10 cellular contexts compared by ENCODE assay signal in the genomic region with DNA sequence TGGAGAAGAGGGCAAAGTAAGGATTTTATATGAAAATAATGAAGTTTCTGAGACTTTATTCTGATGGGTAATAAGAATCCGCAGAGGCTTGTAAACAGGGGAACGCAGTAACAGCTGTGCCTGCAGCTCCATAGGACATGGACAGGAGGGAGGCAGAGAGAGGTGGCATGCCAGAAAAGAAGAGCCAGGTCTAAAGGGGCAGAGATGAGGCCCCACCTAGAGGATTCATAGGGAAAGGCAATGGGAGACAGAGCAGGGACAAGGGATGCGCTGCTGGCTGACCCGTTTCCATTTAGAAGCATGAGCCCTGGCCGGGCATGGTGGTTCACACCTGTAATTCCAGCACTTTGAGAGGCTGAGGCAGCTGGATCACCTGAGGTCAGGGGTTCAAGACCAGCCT.
DNase-seq lines count a peak whose midpoint lies in the region; ATAC-seq, FAIRE-seq and TF ChIP-seq lines count a peak whose summit lies in the region.
"Had no signal": no experiment of that assay in that cellular context is flagged by ENCODE, and none has a peak within 500 bp of the region (broad histone marks: within the 10 kb centered on the region; RNA-seq: fewer than 3 reads in every experiment).

No MANE protein-coding gene starts in this region.

- FAIRE-seq in GM12878 (lab: Jason Lieb, UNC): no peak
- FAIRE-seq: RCC 7860 had no signal

- no TSS peak for BruUV-seq in GM12878 (replicated peaks; lab: Mats Ljungman, UMichigan)

- H3K4me1 ChIP-seq in GM12878 (ENCODE audit: control insufficient read depth, insufficient read depth, low read length): no peaks in the 10 kb centered on the region
- no peaks in the 10 kb centered on the region for H3K4me1 ChIP-seq in left lung

- H4K20me1 ChIP-seq in GM12878 (ENCODE audit: control insufficient read depth, insufficient read depth): no peaks in the 10 kb centered on the region

- POLR2A ChIA-PET in GM12878 (lab: Charles Lee): no interaction called here

- TF ChIP-seq RAD21 in GM12878 (IDR thresholded peaks at IDR 0.05; ENCODE audit: insufficient read depth, low read depth, low read length): peak; percentile 16; the same call in 1 of the 2 replicates

- H3K79me2 ChIP-seq in GM12878 (ENCODE audit: control insufficient read depth, insufficient read depth, low read length): no peaks in the 10 kb centered on the region

- CTCF ChIA-PET in GM12878 (lab: Yijun Ruan, JAX): no interaction called here

- TF ChIP-seq EP300 in GM12878 (IDR thresholded peaks at IDR 0.05; ENCODE audit: borderline replicate concordance in 1 of 2, control insufficient read depth in 1 of 2, low read depth in 2 of 2, low read length in 2 of 2): no peak

- no peak for TF ChIP-seq CTCF in GM12878 (IDR thresholded peaks at IDR 0.05 in 2 of 3, conservative IDR thresholded peaks at IDR 0.05 in 1 of 3; ENCODE audit: control insufficient read depth in 2 of 3, extremely low read depth in 1 of 3, insufficient read depth in 1 of 3, low read depth in 3 of 3, low read length in 3 of 3)
- no peak for TF ChIP-seq CTCF in left lung (IDR thresholded peaks at IDR 0.05)

- H3K4me3 ChIP-seq in GM12878 (no peak overlapping the region), left lung (no peak overlapping the region)

- H3K9me3 ChIP-seq in GM12878 (replicated peaks; ENCODE audit: control insufficient read depth, insufficient read depth, low read length): no peaks in the 10 kb centered on the region; the same call in 2 of the 3 replicates
- peaks cover 0 to 4% of the 10 kb centered on the region in 2 donors for H3K9me3 ChIP-seq in left lung

- no peak overlapping the region for H3K9ac ChIP-seq in GM12878 (ENCODE audit: control insufficient read depth, insufficient read depth, low read length)

- TF ChIP-seq POLR2A in GM12878 (IDR thresholded peaks at IDR 0.05; ENCODE audit: low read depth, low read length): no peak

- DNase-seq in DMS 273 (lab: John Stamatoyannopoulos, UW; ENCODE audit: unreplicated experiment): peak; percentile 41
- DNase-seq in NCI-H1092 treated with DMSO at 0.1 percent for 48 hours (lab: John Stamatoyannopoulos, UW): peak; percentile 66
- DNase-seq in GM12878 (ENCODE audit: low read depth, low spot score): no peak
- DNase-seq in left lung: no peak
- DNase-seq in HT-29 (ENCODE audit: low spot score): no peak
- DNase-seq in NCI-H446 treated with DMSO at 0.1 percent for 48 hours (lab: John Stamatoyannopoulos, UW): no peak
- DNase-seq: activated CD8-positive, alpha-beta memory T cell treated with anti-CD3 and anti-CD28 coated beads, Interleukin-2, amount 10 ng/mL, durations not matched to agents 7 days and 5 days had no signal

- H3K27me3 ChIP-seq in GM12878 (replicated peaks in 1 of 2; ENCODE audit: control insufficient read depth in 2 of 2, insufficient read depth in 2 of 2, low read length in 1 of 2): no peaks in the 10 kb centered on the region
- H3K27me3 ChIP-seq in left lung: no peaks in the 10 kb centered on the region

- in situ Hi-C loops in GM12878 (cut with MboI): no loop called here

- SMC1A ChIA-PET in GM12878 (lab: Charles Lee; ENCODE audit: uncharacterized antibody, unreplicated experiment): no interaction called here

- no peaks in the 10 kb centered on the region for H3K36me3 ChIP-seq in GM12878 (ENCODE audit: control insufficient read depth in 2 of 2, insufficient read depth in 2 of 2, low read length in 1 of 2)
- H3K36me3 ChIP-seq in left lung: no peaks in the 10 kb centered on the region

- WGBS in GM12878 (ENCODE audit: insufficient coverage, insufficient replicate concordance, low lambda C conversion rate, missing lambda C conversion rate): 57% methylated on average over 5 of the region's 5 CpGs

- ATAC-seq in GM12878: no peak
- ATAC-seq in left lung: peak; percentile 43
- ATAC-seq in GM18873 (IDR thresholded peaks at IDR 0.05; ENCODE audit: low FRiP score, unreplicated experiment): no peak
- no peak for ATAC-seq in GM19395 (IDR thresholded peaks at IDR 0.05; ENCODE audit: unreplicated experiment)
- ATAC-seq: activated CD8-positive, alpha-beta memory T cell treated with anti-CD3 and anti-CD28 coated beads, Interleukin-2, amount 10 ng/mL, durations not matched to agents 7 days and 5 days had no signal

- RAD21 ChIA-PET in GM12878 (lab: Charles Lee; ENCODE audit: unreplicated experiment): no interaction called here

- no peak overlapping the region for H3K4me2 ChIP-seq in GM12878 (ENCODE audit: control insufficient read depth, insufficient read depth)

- intact Hi-C loops in GM12878 (cut with micrococcal nuclease; ENCODE audit: unreplicated experiment): no loop called here
- intact Hi-C loops in left lung (cut with DNase I): no loop called here

- H3K27ac ChIP-seq in GM12878 (ENCODE audit: control insufficient read depth, insufficient read depth) (no peak overlapping the region), left lung (no peak overlapping the region)

- H2AFZ ChIP-seq in GM12878 (ENCODE audit: control insufficient read depth, low read depth, low read length): no peak overlapping the region

TF ChIP-seq in GM12878, 131 proteins besides CTCF, POLR2A, EP300 and RAD21:
- TF ChIP-seq JUNB (IDR thresholded peaks at IDR 0.05) (no peak), BCL11A (IDR thresholded peaks at IDR 0.05; ENCODE audit: low read depth, low read length) (no peak), NFXL1 (IDR thresholded peaks at IDR 0.05; ENCODE audit: borderline replicate concordance) (no peak), ZBED1 (IDR thresholded peaks at IDR 0.05; ENCODE audit: borderline replicate concordance) (no peak), BACH1 (IDR thresholded peaks at IDR 0.05; ENCODE audit: borderline replicate concordance) (no peak), NFIC (IDR thresholded peaks at IDR 0.05; ENCODE audit: low read depth, low read length) (no peak), GABPA (IDR thresholded peaks at IDR 0.05; ENCODE audit: low read depth) (no peak), IRF4 (IDR thresholded peaks at IDR 0.05; ENCODE audit: low read depth, low read length) (no peak), JUND (IDR thresholded peaks at IDR 0.05; ENCODE audit: low read depth, low read length) (no peak), SMAD1 (IDR thresholded peaks at IDR 0.05; ENCODE audit: low read depth, partially characterized antibody) (no peak), FOXM1 (IDR thresholded peaks at IDR 0.05; ENCODE audit: low read depth, low read length) (no peak), ASH2L (IDR thresholded peaks at IDR 0.05; ENCODE audit: borderline replicate concordance, low read depth) (no peak)
- TF ChIP-seq, protein P1, sequence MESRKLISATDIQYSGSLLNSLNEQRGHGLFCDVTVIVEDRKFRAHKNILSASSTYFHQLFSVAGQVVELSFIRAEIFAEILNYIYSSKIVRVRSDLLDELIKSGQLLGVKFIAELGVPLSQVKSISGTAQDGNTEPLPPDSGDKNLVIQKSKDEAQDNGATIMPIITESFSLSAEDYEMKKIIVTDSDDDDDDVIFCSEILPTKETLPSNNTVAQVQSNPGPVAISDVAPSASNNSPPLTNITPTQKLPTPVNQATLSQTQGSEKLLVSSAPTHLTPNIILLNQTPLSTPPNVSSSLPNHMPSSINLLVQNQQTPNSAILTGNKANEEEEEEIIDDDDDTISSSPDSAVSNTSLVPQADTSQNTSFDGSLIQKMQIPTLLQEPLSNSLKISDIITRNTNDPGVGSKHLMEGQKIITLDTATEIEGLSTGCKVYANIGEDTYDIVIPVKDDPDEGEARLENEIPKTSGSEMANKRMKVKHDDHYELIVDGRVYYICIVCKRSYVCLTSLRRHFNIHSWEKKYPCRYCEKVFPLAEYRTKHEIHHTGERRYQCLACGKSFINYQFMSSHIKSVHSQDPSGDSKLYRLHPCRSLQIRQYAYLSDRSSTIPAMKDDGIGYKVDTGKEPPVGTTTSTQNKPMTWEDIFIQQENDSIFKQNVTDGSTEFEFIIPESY (IDR thresholded peaks at IDR 0.05): no peak
- TF ChIP-seq, protein P2, sequence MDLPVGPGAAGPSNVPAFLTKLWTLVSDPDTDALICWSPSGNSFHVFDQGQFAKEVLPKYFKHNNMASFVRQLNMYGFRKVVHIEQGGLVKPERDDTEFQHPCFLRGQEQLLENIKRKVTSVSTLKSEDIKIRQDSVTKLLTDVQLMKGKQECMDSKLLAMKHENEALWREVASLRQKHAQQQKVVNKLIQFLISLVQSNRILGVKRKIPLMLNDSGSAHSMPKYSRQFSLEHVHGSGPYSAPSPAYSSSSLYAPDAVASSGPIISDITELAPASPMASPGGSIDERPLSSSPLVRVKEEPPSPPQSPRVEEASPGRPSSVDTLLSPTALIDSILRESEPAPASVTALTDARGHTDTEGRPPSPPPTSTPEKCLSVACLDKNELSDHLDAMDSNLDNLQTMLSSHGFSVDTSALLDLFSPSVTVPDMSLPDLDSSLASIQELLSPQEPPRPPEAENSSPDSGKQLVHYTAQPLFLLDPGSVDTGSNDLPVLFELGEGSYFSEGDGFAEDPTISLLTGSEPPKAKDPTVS (IDR thresholded peaks at IDR 0.05; ENCODE audit: low read depth, low read length): no peak
- TF ChIP-seq, protein P3, sequence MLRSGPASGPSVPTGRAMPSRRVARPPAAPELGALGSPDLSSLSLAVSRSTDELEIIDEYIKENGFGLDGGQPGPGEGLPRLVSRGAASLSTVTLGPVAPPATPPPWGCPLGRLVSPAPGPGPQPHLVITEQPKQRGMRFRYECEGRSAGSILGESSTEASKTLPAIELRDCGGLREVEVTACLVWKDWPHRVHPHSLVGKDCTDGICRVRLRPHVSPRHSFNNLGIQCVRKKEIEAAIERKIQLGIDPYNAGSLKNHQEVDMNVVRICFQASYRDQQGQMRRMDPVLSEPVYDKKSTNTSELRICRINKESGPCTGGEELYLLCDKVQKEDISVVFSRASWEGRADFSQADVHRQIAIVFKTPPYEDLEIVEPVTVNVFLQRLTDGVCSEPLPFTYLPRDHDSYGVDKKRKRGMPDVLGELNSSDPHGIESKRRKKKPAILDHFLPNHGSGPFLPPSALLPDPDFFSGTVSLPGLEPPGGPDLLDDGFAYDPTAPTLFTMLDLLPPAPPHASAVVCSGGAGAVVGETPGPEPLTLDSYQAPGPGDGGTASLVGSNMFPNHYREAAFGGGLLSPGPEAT (IDR thresholded peaks at IDR 0.05; ENCODE audit: low read depth): no peak
TF ChIP-seq in GM12878: peak in this region for 0.

Comparison
In these comparisons a context has a peak if more than half of its experiments do, and no peak if none do; other contexts are left out.
1. DNase-seq: peak in DMS 273 (single experiment) and NCI-H1092 treated with DMSO at 0.1 percent for 48 hours (single experiment); none in GM12878 (single experiment), left lung (0 of 2), HT-29 (single experiment) and NCI-H446 treated with DMSO at 0.1 percent for 48 hours (single experiment).